Comparison of ENCODE assay signal across 17 cellular contexts in genomic region chr10:14254368-14254767, GRCh38.
A peak's percentile ranks its signal among the peaks of the same experiment; 100 is the strongest.
DNase-seq lines count a peak whose midpoint lies in the region; TF ChIP-seq lines count a peak whose summit lies in the region.
"Had no signal": no experiment of that assay in that cellular context is flagged by ENCODE, and none has a peak within 500 bp of the region (broad histone marks: within the 10 kb centered on the region; RNA-seq: fewer than 3 reads in every experiment).

No MANE protein-coding gene starts in this region.

- no peaks in the 10 kb centered on the region for H3K36me3 ChIP-seq in mammary epithelial cell (ENCODE audit: insufficient read depth, low read length)
- no peaks in the 10 kb centered on the region for H3K36me3 ChIP-seq in prostate gland

- dilution Hi-C loops in mammary epithelial cell (cut with HindIII; ENCODE audit: low sequenced_read_pairs), result no loop called here

- H3K9me3 ChIP-seq in mammary epithelial cell (replicated peaks; ENCODE audit: insufficient read depth, low read length) (peaks cover 3% of the 10 kb centered on the region), prostate gland (no peaks in the 10 kb centered on the region)

- H3K4me3 ChIP-seq in mammary epithelial cell (replicated peaks in 1 of 3; ENCODE audit: insufficient read depth in 1 of 3, low read depth in 2 of 3, low read length in 3 of 3) (no peak overlapping the region), prostate gland (no peak overlapping the region)
- H3K4me3 ChIP-seq: SK-N-MC had no signal

- H3K27me3 ChIP-seq in mammary epithelial cell (ENCODE audit: insufficient read depth, low read length), result no peaks in the 10 kb centered on the region
- H3K27me3 ChIP-seq in prostate gland (replicated peaks; ENCODE audit: insufficient read depth), result no peaks in the 10 kb centered on the region

- no peaks in the 10 kb centered on the region for H3K79me2 ChIP-seq in mammary epithelial cell (ENCODE audit: insufficient read depth, low read length)

- intact Hi-C loops in mammary epithelial cell (cut with micrococcal nuclease) (no loop called here), prostate gland (cut with DNase I) (no loop called here), posterior vena cava (cut with DNase I) (no loop called here)

- no TSS peak for BruUV-seq in mammary epithelial cell (replicated peaks; lab: Mats Ljungman, UMichigan)

- peaks cover 6% of the 10 kb centered on the region for H3K4me1 ChIP-seq in mammary epithelial cell (ENCODE audit: insufficient read depth, low read length)
- H3K4me1 ChIP-seq in prostate gland (replicated peaks), result no peaks in the 10 kb centered on the region

- H3K27ac ChIP-seq in mammary epithelial cell (ENCODE audit: insufficient read depth, low read depth, low read length) (no peak overlapping the region), prostate gland (no peak overlapping the region)
- H3K27ac ChIP-seq: KMS-11, SK-N-MC had no signal

- TF ChIP-seq POLR2A in prostate gland (IDR thresholded peaks at IDR 0.05), result no peak

- no peak overlapping the region for H2AFZ ChIP-seq in mammary epithelial cell (ENCODE audit: low read depth, low read length)

- no peaks in the 10 kb centered on the region for H4K20me1 ChIP-seq in mammary epithelial cell (ENCODE audit: insufficient read depth, low read length)

- DNase-seq in EL, result peak; percentile 41
- peak; percentile 80 for DNase-seq in NCI-H226
- peak; percentile 56 for DNase-seq in mammary epithelial cell
- peak; percentile 80 for DNase-seq in prostate gland (ENCODE audit: low spot score)
- DNase-seq in posterior vena cava (ENCODE audit: low spot score), result no peak
- DNase-seq in AG08396 (ENCODE audit: low spot score), result no peak
- no peak for DNase-seq in amniotic stem cell (lab: John Stamatoyannopoulos, UW)
- DNase-seq: Calu3; CD4-positive, alpha-beta T cell; DMS79; NCI-H146; NCI-H2081 treated with DMSO at 0.1 percent for 48 hours; NCI-H2227 treated with DMSO at 0.1 percent for 48 hours; NCI-H526; OCI-M1 had no signal

- in situ Hi-C loops in mammary epithelial cell (cut with MboI; ENCODE audit: low sequenced_read_pairs in 2 of 2), result no loop called here

- WGBS in mammary epithelial cell (ENCODE audit: low coverage, missing lambda C conversion rate), result 6% methylated on average over 2 of the region's 2 CpGs
- 45% methylated on average over 2 of the region's 2 CpGs for WGBS in prostate gland

- H3K4me2 ChIP-seq in mammary epithelial cell (ENCODE audit: insufficient read depth, low read depth, low read length), result no peak overlapping the region
- H3K4me2 ChIP-seq: KMS-11 had no signal

- CTCF ChIA-PET in mammary epithelial cell (lab: Charles Lee; ENCODE audit: low non-redundant PET), result no interaction called here

- TF ChIP-seq CTCF in mammary epithelial cell (conservative IDR thresholded peaks at IDR 0.05 in 1 of 2, IDR thresholded peaks at IDR 0.05 in 1 of 2; ENCODE audit: extremely low read depth in 1 of 2, insufficient read depth in 1 of 2, low read depth in 1 of 2, low read length in 2 of 2) (no peak), prostate gland (IDR thresholded peaks at IDR 0.05) (no peak)

- H3K9ac ChIP-seq in mammary epithelial cell (ENCODE audit: insufficient read depth, low read length), result no peak overlapping the region
- H3K9ac ChIP-seq: KMS-11 had no signal

Comparison
In these comparisons a context has a peak if more than half of its experiments do, and no peak if none do; other contexts are left out.
1. DNase-seq: peak in EL (single experiment), NCI-H226 (single experiment), mammary epithelial cell (single experiment) and prostate gland (single experiment); none in posterior vena cava (single experiment), AG08396 (single experiment) and amniotic stem cell (single experiment).